In the genomic region with DNA sequence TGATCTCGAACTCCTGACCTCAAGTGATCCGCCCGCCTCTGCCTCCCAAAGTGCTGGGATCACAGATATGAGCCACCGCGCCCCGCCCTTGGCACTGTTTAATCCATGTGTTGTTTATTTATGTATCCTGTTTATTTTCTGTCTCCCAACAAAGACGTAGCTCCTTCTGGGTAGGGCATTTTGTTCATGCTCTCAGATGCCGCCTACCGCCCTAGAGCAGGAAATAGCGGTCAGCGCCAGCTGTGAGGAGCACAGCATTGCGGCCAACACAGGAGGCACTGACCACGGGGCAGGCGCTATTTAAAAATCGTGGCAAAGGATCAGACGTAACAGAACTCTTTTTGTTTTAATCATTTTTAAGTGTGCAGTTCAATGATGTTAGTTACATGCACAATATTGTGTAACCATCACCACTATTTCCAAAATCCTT, we compare ENCODE assay signal across 8 cellular contexts. TPM values are rescaled to one million over a fixed set of nuclear protein-coding genes. Genes with fewer than 3 reads are reported as not detected.
DNase-seq lines count a peak whose midpoint lies in the region; ATAC-seq, FAIRE-seq and TF ChIP-seq lines count a peak whose summit lies in the region.
"Not testable (repeated sequence)": the region's sequence is repeated elsewhere in the genome, so short reads cannot be mapped to it uniquely, and the experiment has no call there.

No MANE protein-coding gene starts in this region.

- H3K79me2 ChIP-seq in keratinocyte (ENCODE audit: control insufficient read depth, insufficient read depth, low read length): not testable (repeated sequence)

- H3K27me3 Mint-ChIP-seq in T-helper 17 cell: not testable (repeated sequence)

- H3K4me1 Mint-ChIP-seq in T-helper 17 cell: peaks cover 21% of the 10 kb centered on the region

- peaks cover 37 to 49% (median 44%) of the 10 kb centered on the region in 10 experiments for H3K4me1 ChIP-seq in BLaER1 treated with 17β-estradiol and CSF1 and Interleukin-3, amounts not matched to agents 10 nM and 100 nM
- H3K4me1 ChIP-seq in keratinocyte (ENCODE audit: control insufficient read depth, extremely low read depth, insufficient read depth, low read length); skeletal muscle tissue (ENCODE audit: control insufficient read depth in 3 of 3, insufficient read depth in 3 of 3, low read length in 3 of 3): not testable (repeated sequence)

- H3K9me3 ChIP-seq in BLaER1 treated with 17β-estradiol and CSF1 and Interleukin-3, amounts not matched to agents 10 nM and 100 nM (replicated peaks in 1 of 11): peaks cover 7 to 17% (median 9%) of the 10 kb centered on the region in 11 experiments; a peak in 20 of 22 replicates
- not testable (repeated sequence) for H3K9me3 ChIP-seq in T-helper 17 cell (ENCODE audit: control insufficient read depth, low read length, poor library complexity, severe bottlenecking); keratinocyte (ENCODE audit: control insufficient read depth, low read depth, low read length); skeletal muscle tissue (ENCODE audit: control insufficient read depth in 3 of 3, low read length in 3 of 3)

- peak overlapping the region; percentile 88 for H3K4me3 Mint-ChIP-seq in T-helper 17 cell

- ATAC-seq in GM18909 (IDR thresholded peaks at IDR 0.05; ENCODE audit: poor library complexity, unreplicated experiment) (peak; percentile 50), HG02840 (IDR thresholded peaks at IDR 0.05; ENCODE audit: low FRiP score, unreplicated experiment) (peak; percentile 37), T-helper 17 cell (peak; percentile 35)

- H3K27me3 ChIP-seq in BLaER1 treated with 17β-estradiol and CSF1 and Interleukin-3, amounts not matched to agents 10 nM and 100 nM; brain microvascular endothelial cell (replicated peaks); keratinocyte (ENCODE audit: control insufficient read depth, extremely low read depth, insufficient read depth, low read length): not testable (repeated sequence)
- H3K27me3 ChIP-seq in skeletal muscle tissue (ENCODE audit: control insufficient read depth in 3 of 3, insufficient read depth in 3 of 3, low read length in 3 of 3): peaks cover 11 to 40% (median 17%) of the 10 kb centered on the region in 3 donors

- H3K9me1 ChIP-seq in keratinocyte (ENCODE audit: control insufficient read depth, extremely low read depth, insufficient read depth, low read length): not testable (repeated sequence)

- H3K4me3 ChIP-seq in BLaER1 treated with 17β-estradiol and CSF1 and Interleukin-3, amounts not matched to agents 10 nM and 100 nM: peak overlapping the region; percentile 53 to 76 (median 66)
- H3K4me3 ChIP-seq in brain microvascular endothelial cell (ENCODE audit: low read depth, low read length); keratinocyte (ENCODE audit: control insufficient read depth in 2 of 3, extremely low read depth in 1 of 3, insufficient read depth in 2 of 3, low read depth in 1 of 3, low read length in 3 of 3): not testable (repeated sequence)
- peak overlapping the region in 2 of 3 donors; percentile 8 to 19 for H3K4me3 ChIP-seq in skeletal muscle tissue (ENCODE audit: low read length in 3 of 3)

- TF ChIP-seq CTCF in brain microvascular endothelial cell (IDR thresholded peaks at IDR 0.05; ENCODE audit: low read depth, low read length, missing control alignments); keratinocyte (optimal IDR thresholded peaks at IDR 0.05 in 1 of 3, IDR thresholded peaks at IDR 0.05 in 1 of 3, conservative IDR thresholded peaks at IDR 0.05 in 1 of 3; ENCODE audit: extremely low read depth in 1 of 3, insufficient read depth in 2 of 3, low read length in 3 of 3): not testable (repeated sequence)

- not testable (repeated sequence) for H2AFZ ChIP-seq in keratinocyte (ENCODE audit: control insufficient read depth, low read length)

- peak overlapping the region; percentile 100 for H3K27ac Mint-ChIP-seq in T-helper 17 cell

- not testable (repeated sequence) for H3K36me3 ChIP-seq in BLaER1 treated with 17β-estradiol and CSF1 and Interleukin-3, amounts not matched to agents 10 nM and 100 nM; brain microvascular endothelial cell (replicated peaks); keratinocyte (ENCODE audit: control insufficient read depth in 2 of 2, extremely low read depth in 1 of 2, insufficient read depth in 2 of 2, low read length in 2 of 2); skeletal muscle tissue (ENCODE audit: control insufficient read depth in 3 of 3, insufficient read depth in 3 of 3, low read length in 3 of 3)

- in situ Hi-C loops in brain microvascular endothelial cell (cut with HindIII; ENCODE audit: low pct_ligation_motif_present, low sequenced_read_pairs): not testable (repeated sequence)

- DNase-seq in LHCN-M2 (ENCODE audit: low read depth): peak; percentile 87
- peak in 1 of 3 donors; percentile 14 for DNase-seq in T-helper 17 cell
- peak; percentile 26 for DNase-seq in brain microvascular endothelial cell
- not testable (repeated sequence) for DNase-seq in keratinocyte (ENCODE audit: low read depth, low spot score)

- H4K20me1 ChIP-seq in BLaER1 treated with 17β-estradiol and CSF1 and Interleukin-3, amounts not matched to agents 10 nM and 100 nM; keratinocyte (ENCODE audit: control insufficient read depth, extremely low read depth, insufficient read depth, low read length): not testable (repeated sequence)

- dilution Hi-C loops in keratinocyte (cut with MboI; ENCODE audit: extremely low pct_ligation_motif_present, low sequenced_read_pairs): not testable (repeated sequence)

- FAIRE-seq in keratinocyte (lab: Jason Lieb, UNC): not testable (repeated sequence)

- H3K27ac ChIP-seq in BLaER1 treated with 17β-estradiol and CSF1 and Interleukin-3, amounts not matched to agents 10 nM and 100 nM: peak overlapping the region; percentile 97 to 100 (median 99)
- H3K27ac ChIP-seq in brain microvascular endothelial cell; keratinocyte (ENCODE audit: control insufficient read depth, insufficient read depth, low read length): not testable (repeated sequence)
- H3K27ac ChIP-seq in skeletal muscle tissue (ENCODE audit: low read depth, low read length): peak overlapping the region; percentile 58

- H3K4me2 ChIP-seq in BLaER1 treated with 17β-estradiol and CSF1 and Interleukin-3, amounts not matched to agents 10 nM and 100 nM: peak overlapping the region; percentile 82 to 100 (median 98)
- H3K4me2 ChIP-seq in keratinocyte (ENCODE audit: control insufficient read depth, extremely low read depth, insufficient read depth, low read depth, low read length): peak overlapping the region; percentile 54

- H3K9ac ChIP-seq in BLaER1 treated with 17β-estradiol and CSF1 and Interleukin-3, amounts not matched to agents 10 nM and 100 nM: peak overlapping the region; percentile 91 to 99 (median 97)
- H3K9ac ChIP-seq in keratinocyte (ENCODE audit: control insufficient read depth, extremely low read depth, insufficient read depth, low read length); skeletal muscle tissue (ENCODE audit: low read depth in 1 of 3, low read length in 3 of 3): not testable (repeated sequence)

- not testable (repeated sequence) for H3K36me3 Mint-ChIP-seq in T-helper 17 cell (ENCODE audit: low read depth)

RNA-seq across cellular contexts. Expression of a gene that starts 9.5 kb away (rescaled TPM):
- not detected in 2 replicates for total RNA-seq in LHCN-M2 (2014; rRNA removed)
- not detected for polyA plus RNA-seq in LHCN-M2 (2012)
- total RNA-seq in T-helper 17 cell: 1 to 10 TPM; 3.5 to 4.3 TPM
- polyA plus RNA-seq in keratinocyte: not detected in 3 replicates
- not detected for polyA plus RNA-seq in keratinocyte (2011; ENCODE audit: low read depth)
- not detected in 2 replicates for polyA plus RNA-seq in keratinocyte (2011; cell fraction: cytosol; rRNA removed)
- not detected in 2 replicates for polyA plus RNA-seq in keratinocyte (2011; cell fraction: nucleus; rRNA removed)
- not detected in 2 replicates for polyA plus RNA-seq in keratinocyte (2012; ENCODE audit: low replicate concordance)
- polyA minus RNA-seq in keratinocyte: not detected in 3 replicates
- not detected for polyA minus RNA-seq in keratinocyte (2011; cell fraction: cytosol; rRNA and poly(A)+ RNA removed)
- not detected in 2 replicates for polyA minus RNA-seq in keratinocyte (2011; cell fraction: nucleus; rRNA and poly(A)+ RNA removed)
- total RNA-seq in skeletal muscle tissue: not detected

RNA-seq across cellular contexts. Expression of a gene that starts 20.2 kb away (rescaled TPM):
- 5.2 and 7.6 TPM in 2 replicates for total RNA-seq in LHCN-M2 (2014; rRNA removed)
- 1.2 TPM for polyA plus RNA-seq in LHCN-M2 (2012)
- 100 to 1,000 TPM; 317 to 350 TPM for total RNA-seq in T-helper 17 cell
- 4.3 to 12.2 TPM (median 6.2 TPM) in 3 replicates for polyA plus RNA-seq in keratinocyte
- 2.0 TPM for polyA plus RNA-seq in keratinocyte (2011; ENCODE audit: low read depth)
- 0.97 and 2.1 TPM in 2 replicates for polyA plus RNA-seq in keratinocyte (2011; cell fraction: cytosol; rRNA removed)
- 68.1 and 95.0 TPM in 2 replicates for polyA plus RNA-seq in keratinocyte (2011; cell fraction: nucleus; rRNA removed)
- polyA plus RNA-seq in keratinocyte (2012; ENCODE audit: low replicate concordance): 3.6 and 6.4 TPM in 2 replicates
- polyA minus RNA-seq in keratinocyte: 2.3 to 3.0 TPM (median 2.4 TPM) in 3 replicates
- 2.7 TPM for polyA minus RNA-seq in keratinocyte (2011; cell fraction: cytosol; rRNA and poly(A)+ RNA removed)
- polyA minus RNA-seq in keratinocyte (2011; cell fraction: nucleus; rRNA and poly(A)+ RNA removed): 6.5 and 6.8 TPM in 2 replicates
- 2.6 TPM for total RNA-seq in skeletal muscle tissue

RNA-seq across cellular contexts. Expression of a gene that starts 30.6 kb away (rescaled TPM):
- total RNA-seq in LHCN-M2 (2014; rRNA removed): not detected in 2 replicates
- not detected for polyA plus RNA-seq in LHCN-M2 (2012)
- not detected for total RNA-seq in T-helper 17 cell
- not detected in 3 replicates for polyA plus RNA-seq in keratinocyte
- not detected for polyA plus RNA-seq in keratinocyte (2011; ENCODE audit: low read depth)
- not detected in 2 replicates for polyA plus RNA-seq in keratinocyte (2011; cell fraction: cytosol; rRNA removed)
- polyA plus RNA-seq in keratinocyte (2011; cell fraction: nucleus; rRNA removed): not detected in 2 replicates
- polyA plus RNA-seq in keratinocyte (2012; ENCODE audit: low replicate concordance): not detected in 2 replicates
- polyA minus RNA-seq in keratinocyte: not detected in 3 replicates
- polyA minus RNA-seq in keratinocyte (2011; cell fraction: cytosol; rRNA and poly(A)+ RNA removed): not detected
- not detected in 2 replicates for polyA minus RNA-seq in keratinocyte (2011; cell fraction: nucleus; rRNA and poly(A)+ RNA removed)
- not detected for total RNA-seq in skeletal muscle tissue

RNA-seq across cellular contexts. Expression of a gene that starts 32.0 kb away (rescaled TPM):
- total RNA-seq in LHCN-M2 (2014; rRNA removed) (122 and 135 TPM in 2 replicates), T-helper 17 cell (10 to 100 TPM; 60.6 to 63.6 TPM), skeletal muscle tissue (104 TPM)
- polyA plus RNA-seq in LHCN-M2 (2012): 171 TPM
- polyA plus RNA-seq in keratinocyte: 165 to 221 TPM (median 184 TPM) in 3 replicates
- 121 TPM for polyA plus RNA-seq in keratinocyte (2011; ENCODE audit: low read depth)
- 141 and 146 TPM in 2 replicates for polyA plus RNA-seq in keratinocyte (2011; cell fraction: cytosol; rRNA removed)
- polyA plus RNA-seq in keratinocyte (2011; cell fraction: nucleus; rRNA removed): 134 and 140 TPM in 2 replicates
- 110 and 192 TPM in 2 replicates for polyA plus RNA-seq in keratinocyte (2012; ENCODE audit: low replicate concordance)
- 84.0 to 98.0 TPM (median 92.6 TPM) in 3 replicates for polyA minus RNA-seq in keratinocyte
- polyA minus RNA-seq in keratinocyte (2011; cell fraction: cytosol; rRNA and poly(A)+ RNA removed): 78.8 TPM
- polyA minus RNA-seq in keratinocyte (2011; cell fraction: nucleus; rRNA and poly(A)+ RNA removed): 49.9 and 56.8 TPM in 2 replicates

RNA-seq across cellular contexts. Expression of a gene that starts 32.6 kb away (rescaled TPM):
- 7.9 and 8.6 TPM in 2 replicates for total RNA-seq in LHCN-M2 (2014; rRNA removed)
- 9.6 TPM for polyA plus RNA-seq in LHCN-M2 (2012)
- total RNA-seq in T-helper 17 cell: 10 to 100 TPM; 17.1 to 17.5 TPM
- 11.2 to 13.7 TPM (median 12.6 TPM) in 3 replicates for polyA plus RNA-seq in keratinocyte
- 6.5 TPM for polyA plus RNA-seq in keratinocyte (2011; ENCODE audit: low read depth)
- 6.5 and 10.6 TPM in 2 replicates for polyA plus RNA-seq in keratinocyte (2011; cell fraction: cytosol; rRNA removed)
- 45.5 and 45.7 TPM in 2 replicates for polyA plus RNA-seq in keratinocyte (2011; cell fraction: nucleus; rRNA removed)
- 10.8 and 13.8 TPM in 2 replicates for polyA plus RNA-seq in keratinocyte (2012; ENCODE audit: low replicate concordance)
- 9.1 to 15.1 TPM (median 13.0 TPM) in 3 replicates for polyA minus RNA-seq in keratinocyte
- polyA minus RNA-seq in keratinocyte (2011; cell fraction: cytosol; rRNA and poly(A)+ RNA removed): 7.1 TPM
- 7.7 and 10.3 TPM in 2 replicates for polyA minus RNA-seq in keratinocyte (2011; cell fraction: nucleus; rRNA and poly(A)+ RNA removed)
- total RNA-seq in skeletal muscle tissue: 14.6 TPM

Comparison
In these comparisons a context has a peak if more than half of its experiments do, and no peak if none do; other contexts are left out.
1. RNA of a gene that starts 20.2 kb away (total RNA-seq): 317 to 350 TPM in T-helper 17 cell; 5.2 to 7.6 TPM in LHCN-M2 and 2.6 TPM in skeletal muscle tissue (single experiment); every median in the first group is over 10 times any median in the second.
2. Peak in every context shown above with its lines, with median percentiles within 50 percentile points of each other: ATAC-seq.